In the genomic region with DNA sequence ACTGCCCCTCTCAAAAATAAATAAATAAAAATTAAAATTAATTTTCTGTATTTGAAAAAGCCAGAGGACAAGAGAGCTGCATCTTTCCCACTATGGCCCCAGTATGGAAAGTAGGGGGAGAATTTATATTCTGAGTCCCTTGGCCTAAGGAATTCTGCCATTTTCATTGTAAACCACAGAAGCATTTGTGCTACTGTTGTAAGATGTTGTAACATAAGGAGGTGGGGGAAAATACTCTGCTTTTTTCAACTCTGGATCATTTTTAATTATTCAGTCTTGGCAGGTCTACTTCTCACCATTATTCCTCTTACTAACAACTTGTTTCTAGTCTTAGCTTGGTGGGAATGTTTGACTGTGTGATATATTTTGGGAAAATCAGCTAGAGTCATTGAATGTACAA, we compare ENCODE assay signal across 8 cellular contexts.
"Had no signal": no experiment of that assay in that cellular context is flagged by ENCODE, and none has a peak within 500 bp of the region (broad histone marks: within the 10 kb centered on the region; RNA-seq: fewer than 3 reads in every experiment).

No MANE protein-coding gene starts in this region.

- H3K9me3 ChIP-seq: adrenal gland, body of pancreas had no signal

- H3K4me1 ChIP-seq: body of pancreas had no signal

- H3K4me3 ChIP-seq: adrenal gland, body of pancreas had no signal

- H3K27me3 ChIP-seq: adrenal gland, body of pancreas had no signal

- DNase-seq: activated CD4-positive, CD25-positive, alpha-beta regulatory T cell; activated naive CD4-positive, alpha-beta T cell treated with anti-CD3 and anti-CD28 coated beads, Interleukin-2, amount 50 U/mL, for 16 hours; adrenal gland; body of pancreas; glutamatergic neuron; left colon; small intestine; T-helper 17 cell had no signal

- H3K27ac ChIP-seq: adrenal gland, body of pancreas had no signal

- ATAC-seq: left colon, T-helper 17 cell had no signal

- H3K36me3 ChIP-seq: adrenal gland had no signal
